30 cellular contexts compared by ENCODE assay signal in genomic region chr5:78075301-78075700, GRCh38.
"Had no signal": no experiment of that assay in that cellular context is flagged by ENCODE, and none has a peak within 500 bp of the region (broad histone marks: within the 10 kb centered on the region; RNA-seq: fewer than 3 reads in every experiment).

No MANE protein-coding gene starts in this region.

- H3K9me3 Mint-ChIP-seq: natural killer cell treated with Interleukin-12 subunit alpha and Interleukin-12 subunit beta and Interleukin-15 and Interleukin-18, amount 100 ng/mL, for 72 hours had no signal

- H3K36me3 ChIP-seq: neutrophil, pancreas, prostate gland, suprapubic skin, transverse colon, upper lobe of right lung, uterus had no signal

- H3K4me1 ChIP-seq: pancreas, prostate gland, spleen, suprapubic skin, testis, tibial artery, transverse colon, upper lobe of right lung, uterus had no signal

- H3K27me3 ChIP-seq: neutrophil, pancreas, spleen, suprapubic skin, testis, tibial artery, transverse colon, upper lobe of right lung, uterus had no signal

- ATAC-seq: naive thymus-derived CD8-positive, alpha-beta T cell; natural killer cell treated with Interleukin-12 subunit alpha and Interleukin-12 subunit beta and Interleukin-15 and Interleukin-18, amount 100 ng/mL, for 72 hours; pancreas; sciatic nerve; stimulated activated memory B cell treated with anti-CD40 and anti-IgM and Interleukin-4, amounts not matched to agents 10 μg/mL and 1 μg/mL and 100 μg/mL, for 72 hours; stimulated activated naive CD8-positive, alpha-beta T cell treated with anti-CD3 and anti-CD28 coated beads, Interleukin-15, amount 100 ng/mL, for 72 hours; stimulated activated naive CD8-positive, alpha-beta T cell treated with anti-CD3 and anti-CD28 coated beads, Interleukin-15, Interleukin-2, amounts not matched to agents 100 U/mL and 50 U/mL, for 24 hours; upper lobe of right lung had no signal

- H3K4me2 ChIP-seq: smooth muscle cell had no signal

- H3K27ac ChIP-seq: neutrophil, pancreas, prostate gland, skin epidermis, suprapubic skin, testis, tibial artery, transverse colon, upper lobe of right lung, uterus had no signal

- DNase-seq: naive thymus-derived CD8-positive, alpha-beta T cell; nephron progenitor cell; nucleus accumbens; pancreas; right cardiac atrium; spleen; stimulated activated CD4-positive, alpha-beta T cell treated with anti-CD3 and anti-CD28 coated beads, Interleukin-12 subunit alpha, Interleukin-12 subunit beta, amount 100 ng/mL, for 4 hours; stimulated activated CD4-positive, alpha-beta T cell treated with anti-CD3 and anti-CD28 coated beads, Interleukin-1b, Interleukin-23, amount 100 ng/mL, for 48 hours; stimulated activated CD4-positive, alpha-beta T cell treated with anti-CD3 and anti-CD28 coated beads, Interleukin-4, amount 100 ng/mL, for 1 hour; stimulated activated CD4-positive, alpha-beta T cell treated with anti-CD3 and anti-CD28 coated beads, Interleukin-4, amount 100 ng/mL, for 4 hours; stimulated activated CD8-positive, alpha-beta memory T cell treated with anti-CD3 and anti-CD28 coated beads, Interleukin-4, amount 100 ng/mL, for 48 hours; stimulated activated naive CD4-positive, alpha-beta T cell; stimulated activated naive CD8-positive, alpha-beta T cell treated with anti-CD3 and anti-CD28 coated beads, Interleukin-15, amount 100 ng/mL, for 72 hours; stimulated activated naive CD8-positive, alpha-beta T cell treated with anti-CD3 and anti-CD28 coated beads, Interleukin-15, Interleukin-2, amounts not matched to agents 100 U/mL and 50 U/mL, for 24 hours; substantia nigra; testis; tibial artery; transverse colon; upper lobe of right lung; uterus had no signal

- H3K27me3 Mint-ChIP-seq: naive thymus-derived CD8-positive, alpha-beta T cell; natural killer cell treated with Interleukin-12 subunit alpha and Interleukin-12 subunit beta and Interleukin-15 and Interleukin-18, amount 100 ng/mL, for 72 hours; stimulated activated memory B cell treated with anti-CD40 and anti-IgM and Interleukin-4, amounts not matched to agents 10 μg/mL and 1 μg/mL and 100 μg/mL, for 72 hours; stimulated activated naive CD8-positive, alpha-beta T cell treated with anti-CD3 and anti-CD28 coated beads, Interleukin-15, amount 100 ng/mL, for 72 hours; type B pancreatic cell had no signal

- H3K27ac Mint-ChIP-seq: naive thymus-derived CD8-positive, alpha-beta T cell; natural killer cell treated with Interleukin-12 subunit alpha and Interleukin-12 subunit beta and Interleukin-15 and Interleukin-18, amount 100 ng/mL, for 72 hours; stimulated activated memory B cell treated with anti-CD40 and anti-IgM and Interleukin-4, amounts not matched to agents 10 μg/mL and 1 μg/mL and 100 μg/mL, for 72 hours; stimulated activated naive CD8-positive, alpha-beta T cell treated with anti-CD3 and anti-CD28 coated beads, Interleukin-15, amount 100 ng/mL, for 72 hours; type B pancreatic cell had no signal

- H3K4me3 Mint-ChIP-seq: naive thymus-derived CD8-positive, alpha-beta T cell; natural killer cell treated with Interleukin-12 subunit alpha and Interleukin-12 subunit beta and Interleukin-15 and Interleukin-18, amount 100 ng/mL, for 72 hours; nephron progenitor cell; neural crest cell; stimulated activated memory B cell treated with anti-CD40 and anti-IgM and Interleukin-4, amounts not matched to agents 10 μg/mL and 1 μg/mL and 100 μg/mL, for 72 hours; stimulated activated naive CD8-positive, alpha-beta T cell treated with anti-CD3 and anti-CD28 coated beads, Interleukin-15, amount 100 ng/mL, for 72 hours; type B pancreatic cell had no signal

- H3K36me3 Mint-ChIP-seq: natural killer cell treated with Interleukin-12 subunit alpha and Interleukin-12 subunit beta and Interleukin-15 and Interleukin-18, amount 100 ng/mL, for 72 hours had no signal

- H3K9me3 ChIP-seq: neutrophil, pancreas, prostate gland, suprapubic skin, testis, tibial artery, upper lobe of right lung, uterus had no signal

- H3K4me3 ChIP-seq: pancreas, prostate gland, skin epidermis, smooth muscle cell, spleen, suprapubic skin, testis, tibial artery, transverse colon, upper lobe of right lung, uterus had no signal

- H3K4me1 Mint-ChIP-seq: naive thymus-derived CD8-positive, alpha-beta T cell; neural crest cell; stimulated activated memory B cell treated with anti-CD40 and anti-IgM and Interleukin-4, amounts not matched to agents 10 μg/mL and 1 μg/mL and 100 μg/mL, for 72 hours; stimulated activated naive CD8-positive, alpha-beta T cell treated with anti-CD3 and anti-CD28 coated beads, Interleukin-15, amount 100 ng/mL, for 72 hours had no signal
